In genomic region chr10:97865488-97865887, GRCh38 we compare ENCODE assay signal across 19 cellular contexts.
"Had no signal": no experiment of that assay in that cellular context is flagged by ENCODE, and none has a peak within 500 bp of the region (broad histone marks: within the 10 kb centered on the region; RNA-seq: fewer than 3 reads in every experiment).

No MANE protein-coding gene starts in this region.

- FAIRE-seq: endometrium, islet of Langerhans, pancreas, small intestine had no signal

- ATAC-seq: esophagus mucosa; gastrocnemius medialis; heart right ventricle; left lung; mucosa of descending colon; naive thymus-derived CD8-positive, alpha-beta T cell; pancreas; right cardiac atrium; stimulated activated memory B cell treated with anti-CD40 and anti-IgM and Interleukin-4, amounts not matched to agents 10 μg/mL and 1 μg/mL and 100 μg/mL, for 72 hours; stimulated activated naive CD8-positive, alpha-beta T cell treated with anti-CD3 and anti-CD28 coated beads, Interleukin-15, amount 100 ng/mL, for 72 hours had no signal

- DNase-seq: effector memory CD4-positive, alpha-beta T cell; gastrocnemius medialis; heart right ventricle; hypothalamus; mucosa of descending colon; nucleus accumbens; right cardiac atrium; small intestine; stimulated activated CD4-positive, alpha-beta T cell treated with anti-CD3 and anti-CD28 coated beads, Interleukin-2, amount 100 ng/mL, for 48 hours; stimulated activated naive CD8-positive, alpha-beta T cell treated with anti-CD3 and anti-CD28 coated beads, Interleukin-15, amount 100 ng/mL, for 72 hours; testis had no signal

- H3K27me3 Mint-ChIP-seq: naive thymus-derived CD8-positive, alpha-beta T cell; stimulated activated naive CD8-positive, alpha-beta T cell treated with anti-CD3 and anti-CD28 coated beads, Interleukin-15, amount 100 ng/mL, for 72 hours had no signal

- H3K4me3 Mint-ChIP-seq: naive thymus-derived CD8-positive, alpha-beta T cell; stimulated activated memory B cell treated with anti-CD40 and anti-IgM and Interleukin-4, amounts not matched to agents 10 μg/mL and 1 μg/mL and 100 μg/mL, for 72 hours; stimulated activated naive CD8-positive, alpha-beta T cell treated with anti-CD3 and anti-CD28 coated beads, Interleukin-15, amount 100 ng/mL, for 72 hours had no signal

- H3K27ac Mint-ChIP-seq: progenitor cell of endocrine pancreas; stimulated activated memory B cell treated with anti-CD40 and anti-IgM and Interleukin-4, amounts not matched to agents 10 μg/mL and 1 μg/mL and 100 μg/mL, for 72 hours; stimulated activated naive CD8-positive, alpha-beta T cell treated with anti-CD3 and anti-CD28 coated beads, Interleukin-15, amount 100 ng/mL, for 72 hours had no signal

- H3K36me3 Mint-ChIP-seq: stimulated activated memory B cell treated with anti-CD40 and anti-IgM and Interleukin-4, amounts not matched to agents 10 μg/mL and 1 μg/mL and 100 μg/mL, for 72 hours had no signal

- H3K9me3 Mint-ChIP-seq: naive thymus-derived CD8-positive, alpha-beta T cell; stimulated activated memory B cell treated with anti-CD40 and anti-IgM and Interleukin-4, amounts not matched to agents 10 μg/mL and 1 μg/mL and 100 μg/mL, for 72 hours; stimulated activated naive CD8-positive, alpha-beta T cell treated with anti-CD3 and anti-CD28 coated beads, Interleukin-15, amount 100 ng/mL, for 72 hours had no signal
